Comparison of ENCODE assay signal across 20 cellular contexts in genomic region chr13:75468602-75469001, GRCh38.
"Had no signal": no experiment of that assay in that cellular context is flagged by ENCODE, and none has a peak within 500 bp of the region (broad histone marks: within the 10 kb centered on the region; RNA-seq: fewer than 3 reads in every experiment).

No MANE protein-coding gene starts in this region.

- H3K9me3 Mint-ChIP-seq: activated naive CD4-positive, alpha-beta T cell treated with anti-CD3 and anti-CD28 coated beads for 36 hours; activated T-cell treated with anti-CD3 and anti-CD28 coated beads, Interleukin-2, amount 50 U/mL, for 24 hours; immature natural killer cell; T-helper 2 cell treated with Interferon-gamma antibody and Interleukin-4, amounts not matched to agents 5 μg/mL and 100 μg/mL, for 36 hours had no signal

- H3K36me3 Mint-ChIP-seq: brain; immature natural killer cell; stimulated activated naive B cell treated with anti-CD40 and anti-IgM and Interleukin-4, amounts not matched to agents 10 μg/mL and 1 μg/mL and 100 μg/mL, for 72 hours had no signal

- FAIRE-seq: TTC549 had no signal

- H3K4me2 ChIP-seq: neural progenitor cell had no signal

- H2AFZ ChIP-seq: neural progenitor cell had no signal

- H3K4me3 ChIP-seq: lung, neural progenitor cell, SK-N-MC, spleen, thyroid gland had no signal

- H3K4me1 Mint-ChIP-seq: immature natural killer cell; mesothelial cell of epicardium; neural progenitor cell; stimulated activated naive B cell treated with anti-CD40 and anti-IgM and Interleukin-4, amounts not matched to agents 10 μg/mL and 1 μg/mL and 100 μg/mL, for 72 hours had no signal

- H3K9me3 ChIP-seq: spleen, thyroid gland had no signal

- H3K9ac ChIP-seq: neural progenitor cell had no signal

- H3K4me3 Mint-ChIP-seq: activated CD8-positive, alpha-beta T cell treated with anti-CD3 and anti-CD28 coated beads, Interleukin-2, amount 10 ng/mL, durations not matched to agents 7 days and 5 days; activated naive CD4-positive, alpha-beta T cell treated with anti-CD3 and anti-CD28 coated beads for 36 hours; activated T-cell treated with anti-CD3 and anti-CD28 coated beads, Interleukin-2, amount 50 U/mL, for 24 hours; brain; immature natural killer cell; mesothelial cell of epicardium; neural progenitor cell; stimulated activated naive B cell treated with anti-CD40 and anti-IgM and Interleukin-4, amounts not matched to agents 10 μg/mL and 1 μg/mL and 100 μg/mL, for 72 hours; T-helper 2 cell treated with Interferon-gamma antibody and Interleukin-4, amounts not matched to agents 5 μg/mL and 100 μg/mL, for 36 hours had no signal

- H3K27ac ChIP-seq: neural progenitor cell, SK-N-MC, spleen had no signal

- H3K4me1 ChIP-seq: neural progenitor cell, spleen had no signal

- DNase-seq: activated CD4-positive, alpha-beta T cell treated with anti-CD3 and anti-CD28 coated beads for 4 hours; activated CD8-positive, alpha-beta T cell treated with anti-CD3 and anti-CD28 coated beads, Interleukin-2, amount 10 ng/mL, durations not matched to agents 7 days and 5 days; activated naive CD4-positive, alpha-beta T cell treated with anti-CD3 and anti-CD28 coated beads for 36 hours; activated T-cell treated with anti-CD3 and anti-CD28 coated beads, Interleukin-2, amount 50 U/mL, for 24 hours; anterior cingulate cortex; caudate nucleus; immature natural killer cell; left colon; spleen; stimulated activated CD4-positive, alpha-beta T cell treated with anti-CD3 and anti-CD28 coated beads, Interleukin-4, amount 100 ng/mL, for 4 hours; stimulated activated naive B cell treated with anti-CD40 and anti-IgM and Interleukin-4, amounts not matched to agents 10 μg/mL and 1 μg/mL and 100 μg/mL, for 72 hours; thyroid gland had no signal

- H3K36me3 ChIP-seq: neural progenitor cell, spleen, thyroid gland had no signal

- ATAC-seq: activated CD8-positive, alpha-beta T cell treated with anti-CD3 and anti-CD28 coated beads, Interleukin-2, amount 10 ng/mL, durations not matched to agents 7 days and 5 days; left colon; sciatic nerve; stimulated activated naive B cell treated with anti-CD40 and anti-IgM and Interleukin-4, amounts not matched to agents 10 μg/mL and 1 μg/mL and 100 μg/mL, for 72 hours had no signal

- H3K27me3 ChIP-seq: neural progenitor cell, spleen, thyroid gland had no signal

- H3K27ac Mint-ChIP-seq: activated CD8-positive, alpha-beta T cell treated with anti-CD3 and anti-CD28 coated beads, Interleukin-2, amount 10 ng/mL, durations not matched to agents 7 days and 5 days; activated naive CD4-positive, alpha-beta T cell treated with anti-CD3 and anti-CD28 coated beads for 36 hours; activated T-cell treated with anti-CD3 and anti-CD28 coated beads, Interleukin-2, amount 50 U/mL, for 24 hours; brain; immature natural killer cell; mesothelial cell of epicardium; neural progenitor cell; stimulated activated naive B cell treated with anti-CD40 and anti-IgM and Interleukin-4, amounts not matched to agents 10 μg/mL and 1 μg/mL and 100 μg/mL, for 72 hours; T-helper 2 cell treated with Interferon-gamma antibody and Interleukin-4, amounts not matched to agents 5 μg/mL and 100 μg/mL, for 36 hours had no signal

- H3K27me3 Mint-ChIP-seq: stimulated activated naive B cell treated with anti-CD40 and anti-IgM and Interleukin-4, amounts not matched to agents 10 μg/mL and 1 μg/mL and 100 μg/mL, for 72 hours had no signal
